ENCODE assay signal across 1 cellular context in genomic region chr2:237210297-237210696, GRCh38.
TF ChIP-seq lines count a peak whose summit lies in the region.

No MANE protein-coding gene starts in this region.

TF ChIP-seq in IMR-90, 13 proteins besides CTCF, POLR2A, EP300 and RAD21 (continued from another document):
- TF ChIP-seq RCOR1 (IDR thresholded peaks at IDR 0.05; ENCODE audit: insufficient replicate concordance, low read length) (no peak), NFE2L2 (IDR thresholded peaks at IDR 0.05; ENCODE audit: low read depth, low read length) (no peak), ELK1 (IDR thresholded peaks at IDR 0.05; ENCODE audit: borderline replicate concordance, low read depth, low read length) (no peak)
